ENCODE assay signal across 21 cellular contexts in the genomic region with DNA sequence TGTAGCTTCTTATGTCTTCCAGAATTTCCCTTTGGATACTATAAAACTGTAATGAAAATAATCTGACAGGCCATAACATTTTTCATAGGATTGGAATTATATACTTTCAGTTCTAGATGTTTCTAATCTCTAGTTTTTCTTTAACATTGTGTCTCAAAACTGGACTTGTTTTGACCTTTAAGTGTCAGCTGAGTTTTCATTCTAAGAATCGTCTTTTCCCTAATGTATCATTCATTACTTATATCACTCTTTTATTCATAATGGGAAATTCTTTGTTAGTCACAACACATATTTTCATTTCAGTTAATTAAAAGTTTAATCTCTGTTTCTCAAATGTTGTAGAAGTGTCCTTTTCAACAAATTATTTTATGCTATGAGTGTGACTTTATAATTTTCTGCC. TPM values are rescaled to one million over a fixed set of nuclear protein-coding genes. Genes with fewer than 3 reads are reported as not detected.
DNase-seq lines count a peak whose midpoint lies in the region; ATAC-seq, FAIRE-seq and TF ChIP-seq lines count a peak whose summit lies in the region.
"Had no signal": no experiment of that assay in that cellular context is flagged by ENCODE, and none has a peak within 500 bp of the region (broad histone marks: within the 10 kb centered on the region; RNA-seq: fewer than 3 reads in every experiment).

No MANE protein-coding gene starts in this region.

- no peak overlapping the region for H3K4me3 ChIP-seq in kidney (ENCODE audit: low read length in 2 of 2)

- no peak for DNase-seq in activated CD8-positive, alpha-beta memory T cell treated with anti-CD3 and anti-CD28 coated beads, Interleukin-2, amount 10 ng/mL, durations not matched to agents 7 days and 5 days
- DNase-seq in activated CD8-positive, alpha-beta memory T cell treated with anti-CD3 and anti-CD28 coated beads, Interleukin-2, amount 50 U/mL, for 4 hours, result no peak
- DNase-seq in natural killer cell treated with Interleukin-12 subunit alpha and Interleukin-12 subunit beta and Interleukin-15 and Interleukin-18, amount 100 ng/mL, for 72 hours (ENCODE audit: low spot score), result no peak
- DNase-seq in natural killer cell, result no peak
- no peak for DNase-seq in kidney
- no peak for DNase-seq in NCI-H187 (lab: John Stamatoyannopoulos, UW)
- no peak for DNase-seq in GM03348 (ENCODE audit: low spot score)
- DNase-seq: CD4-positive, CD25-positive, alpha-beta regulatory T cell; KG1; NCI-H1092; NCI-H1436; NCI-H2029 treated with DMSO at 0.1 percent for 48 hours; NCI-H226; NCI-H524; NCI-H774; NK-92 treated with Interleukin-12 subunit alpha and Interleukin-12 subunit beta, amount 100 ng/mL, for 24 hours had no signal

- H3K36me3 ChIP-seq in kidney (ENCODE audit: control insufficient read depth in 1 of 2, insufficient read depth in 2 of 2, low read length in 2 of 2), result no peaks in the 10 kb centered on the region

- H3K4me1 ChIP-seq in kidney (ENCODE audit: control insufficient read depth in 1 of 2, insufficient read depth in 1 of 2, low read depth in 1 of 2, low read length in 2 of 2), result no peaks in the 10 kb centered on the region

- H3K9me3 ChIP-seq in kidney (ENCODE audit: control insufficient read depth in 1 of 2, low read length in 2 of 2), result no peaks in the 10 kb centered on the region

- ATAC-seq in activated CD8-positive, alpha-beta memory T cell treated with anti-CD3 and anti-CD28 coated beads, Interleukin-2, amount 10 ng/mL, durations not matched to agents 7 days and 5 days, result no peak
- ATAC-seq in natural killer cell treated with Interleukin-12 subunit alpha and Interleukin-12 subunit beta and Interleukin-15 and Interleukin-18, amount 100 ng/mL, for 72 hours, result no peak
- no peak for ATAC-seq in natural killer cell

- FAIRE-seq in kidney (lab: Jason Lieb, UNC), result peak; percentile 8
- FAIRE-seq: HTR-8/SVneo had no signal

- TF ChIP-seq CTCF in natural killer cell (IDR thresholded peaks at IDR 0.05) (no peak), kidney (IDR thresholded peaks at IDR 0.05; ENCODE audit: borderline replicate concordance, extremely low read depth, insufficient read depth) (no peak)

- H3K4me3 Mint-ChIP-seq in activated CD8-positive, alpha-beta memory T cell treated with anti-CD3 and anti-CD28 coated beads, Interleukin-2, amount 10 ng/mL, durations not matched to agents 7 days and 5 days, result no peak overlapping the region
- H3K4me3 Mint-ChIP-seq in natural killer cell treated with Interleukin-12 subunit alpha and Interleukin-12 subunit beta and Interleukin-15 and Interleukin-18, amount 100 ng/mL, for 72 hours, result peak overlapping the region; percentile 70
- no peak overlapping the region for H3K4me3 Mint-ChIP-seq in natural killer cell
- H3K4me3 Mint-ChIP-seq: CD4-positive, CD25-positive, alpha-beta regulatory T cell had no signal

- CTCF ChIA-PET in activated CD8-positive, alpha-beta memory T cell treated with anti-CD3 and anti-CD28 coated beads, Interleukin-2, amount 10 ng/mL, durations not matched to agents 7 days and 5 days (lab: Charles Lee), result interaction anchor here (2.1 kb wide), 1 partner anchor 9 kb away, joined by 9 read pairs; no protein-coding TSS in a partner anchor

- peak overlapping the region; percentile 73 for H3K27ac Mint-ChIP-seq in activated CD8-positive, alpha-beta memory T cell treated with anti-CD3 and anti-CD28 coated beads, Interleukin-2, amount 10 ng/mL, durations not matched to agents 7 days and 5 days
- H3K27ac Mint-ChIP-seq in natural killer cell treated with Interleukin-12 subunit alpha and Interleukin-12 subunit beta and Interleukin-15 and Interleukin-18, amount 100 ng/mL, for 72 hours, result peak overlapping the region; percentile 63 to 89
- H3K27ac Mint-ChIP-seq in natural killer cell, result no peak overlapping the region
- H3K27ac Mint-ChIP-seq: CD4-positive, CD25-positive, alpha-beta regulatory T cell had no signal

- H3K36me3 Mint-ChIP-seq in activated CD8-positive, alpha-beta memory T cell treated with anti-CD3 and anti-CD28 coated beads, Interleukin-2, amount 10 ng/mL, durations not matched to agents 7 days and 5 days, result peaks cover 40% of the 10 kb centered on the region
- peaks cover 6% of the 10 kb centered on the region for H3K36me3 Mint-ChIP-seq in natural killer cell treated with Interleukin-12 subunit alpha and Interleukin-12 subunit beta and Interleukin-15 and Interleukin-18, amount 100 ng/mL, for 72 hours
- no peaks in the 10 kb centered on the region for H3K36me3 Mint-ChIP-seq in natural killer cell
- H3K36me3 Mint-ChIP-seq: CD4-positive, CD25-positive, alpha-beta regulatory T cell had no signal

- H3K9ac ChIP-seq in kidney (ENCODE audit: low read length in 2 of 2), result no peak overlapping the region

- intact Hi-C loops in natural killer cell (cut with micrococcal nuclease), result no loop called here
- intact Hi-C loops in kidney (cut with DNase I), result no loop called here

- H3K9me3 Mint-ChIP-seq in activated CD8-positive, alpha-beta memory T cell treated with anti-CD3 and anti-CD28 coated beads, Interleukin-2, amount 10 ng/mL, durations not matched to agents 7 days and 5 days (ENCODE audit: low read depth), result peaks cover 7% of the 10 kb centered on the region
- H3K9me3 Mint-ChIP-seq in natural killer cell treated with Interleukin-12 subunit alpha and Interleukin-12 subunit beta and Interleukin-15 and Interleukin-18, amount 100 ng/mL, for 72 hours, result no peaks in the 10 kb centered on the region
- H3K9me3 Mint-ChIP-seq in natural killer cell, result no peaks in the 10 kb centered on the region
- H3K9me3 Mint-ChIP-seq: CD4-positive, CD25-positive, alpha-beta regulatory T cell had no signal

- H3K4me1 Mint-ChIP-seq in activated CD8-positive, alpha-beta memory T cell treated with anti-CD3 and anti-CD28 coated beads, Interleukin-2, amount 10 ng/mL, durations not matched to agents 7 days and 5 days, result peaks cover 70% of the 10 kb centered on the region
- peaks cover 0 to 43% of the 10 kb centered on the region in 2 donors for H3K4me1 Mint-ChIP-seq in natural killer cell treated with Interleukin-12 subunit alpha and Interleukin-12 subunit beta and Interleukin-15 and Interleukin-18, amount 100 ng/mL, for 72 hours (ENCODE audit: low read depth in 2 of 2)
- no peaks in the 10 kb centered on the region for H3K4me1 Mint-ChIP-seq in natural killer cell

- H3K27me3 Mint-ChIP-seq in activated CD8-positive, alpha-beta memory T cell treated with anti-CD3 and anti-CD28 coated beads, Interleukin-2, amount 10 ng/mL, durations not matched to agents 7 days and 5 days, result no peaks in the 10 kb centered on the region
- H3K27me3 Mint-ChIP-seq in natural killer cell treated with Interleukin-12 subunit alpha and Interleukin-12 subunit beta and Interleukin-15 and Interleukin-18, amount 100 ng/mL, for 72 hours, result no peaks in the 10 kb centered on the region
- H3K27me3 Mint-ChIP-seq in natural killer cell (ENCODE audit: low read depth in 2 of 2), result no peaks in the 10 kb centered on the region
- H3K27me3 Mint-ChIP-seq: CD4-positive, CD25-positive, alpha-beta regulatory T cell had no signal

- H3K27ac ChIP-seq in kidney (ENCODE audit: low read depth in 2 of 2, low read length in 2 of 2), result no peak overlapping the region
- H3K27ac ChIP-seq: RWPE1 had no signal

RNA-seq across cellular contexts. Expression of gene GPR171, which starts 11.9 kb away (rescaled TPM):
- 100 to 1,000 TPM; 153 to 218 TPM for total RNA-seq in activated CD8-positive, alpha-beta memory T cell treated with anti-CD3 and anti-CD28 coated beads, Interleukin-2, amount 10 ng/mL, durations not matched to agents 7 days and 5 days
- 10 to 100 TPM; 21.3 to 66.1 TPM for total RNA-seq in natural killer cell treated with Interleukin-12 subunit alpha and Interleukin-12 subunit beta and Interleukin-15 and Interleukin-18, amount 100 ng/mL, for 72 hours
- total RNA-seq in natural killer cell, result 1 to 10 TPM; 3.4 to 9.0 (median 8.2) TPM
- total RNA-seq in kidney, result 4.9 TPM
- 0.47 TPM for polyA plus RNA-seq in kidney (ENCODE audit: insufficient read depth, low read depth, low replicate concordance)
- total RNA-seq: A673, H4 had no signal
- polyA plus RNA-seq: BJ had no signal

Comparison
In these comparisons a context has a peak if more than half of its experiments do, and no peak if none do; other contexts are left out.
1. H3K27ac Mint-ChIP-seq: peak in activated CD8-positive, alpha-beta memory T cell treated with anti-CD3 and anti-CD28 coated beads, Interleukin-2, amount 10 ng/mL, durations not matched to agents 7 days and 5 days (single experiment) and natural killer cell treated with Interleukin-12 subunit alpha and Interleukin-12 subunit beta and Interleukin-15 and Interleukin-18, amount 100 ng/mL, for 72 hours (2 of 2); none in natural killer cell (0 of 2).